In the genomic region with DNA sequence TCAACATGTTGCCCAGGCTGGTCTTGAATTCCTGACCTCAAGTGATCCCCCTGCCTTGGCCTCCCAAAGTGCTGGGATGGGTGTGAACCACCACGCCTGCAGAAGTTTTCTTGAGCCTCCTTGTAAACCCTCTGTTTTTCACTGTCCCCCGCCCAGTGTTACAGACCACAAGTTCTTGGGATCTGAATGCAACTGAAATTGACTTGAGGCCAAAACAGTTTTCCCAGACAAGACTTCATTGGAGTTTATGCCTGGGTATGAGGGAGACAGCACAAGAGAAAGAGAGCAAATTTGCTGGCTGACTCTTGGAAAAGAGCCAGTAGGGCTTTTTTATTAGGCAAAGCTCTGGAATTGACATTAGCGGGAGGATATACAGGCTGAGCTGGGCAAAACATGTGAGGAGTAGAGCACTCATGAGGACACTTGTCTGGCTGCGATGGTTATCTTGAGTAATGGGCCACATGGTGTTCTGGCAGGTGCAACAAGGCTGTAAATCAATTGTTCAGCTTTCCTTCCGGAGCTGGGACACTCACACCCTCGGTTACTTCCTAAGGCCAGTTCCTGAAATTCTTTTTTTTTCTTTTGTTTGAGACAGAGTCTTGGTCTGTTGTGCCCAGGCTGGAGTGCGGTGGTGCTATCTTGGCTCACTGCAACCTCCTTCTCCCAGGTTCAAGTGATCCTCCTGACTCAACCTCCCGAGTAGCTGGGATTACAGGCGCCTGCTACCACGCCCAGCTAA, we compare ENCODE assay signal across 1 cellular context.
TF ChIP-seq lines count a peak whose summit lies in the region.

No MANE protein-coding gene starts in this region.

TF ChIP-seq in K562, 482 proteins besides CTCF, POLR2A, EP300 and RAD21 (continued from another document and continues in another):
- 0 out of 2 replicates have a peak, but pooled peaks have one; percentile 48 for TF ChIP-seq STAT6 (CRISPR knock-in tag; IDR thresholded peaks at IDR 0.05)
- peak; percentile 61; the same call in 1 of the 2 replicates for TF ChIP-seq KLF16 (IDR thresholded peaks at IDR 0.05)
- TF ChIP-seq ZEB2 (IDR thresholded peaks at IDR 0.05), result peak; percentile 90
- TF ChIP-seq, protein P1, sequence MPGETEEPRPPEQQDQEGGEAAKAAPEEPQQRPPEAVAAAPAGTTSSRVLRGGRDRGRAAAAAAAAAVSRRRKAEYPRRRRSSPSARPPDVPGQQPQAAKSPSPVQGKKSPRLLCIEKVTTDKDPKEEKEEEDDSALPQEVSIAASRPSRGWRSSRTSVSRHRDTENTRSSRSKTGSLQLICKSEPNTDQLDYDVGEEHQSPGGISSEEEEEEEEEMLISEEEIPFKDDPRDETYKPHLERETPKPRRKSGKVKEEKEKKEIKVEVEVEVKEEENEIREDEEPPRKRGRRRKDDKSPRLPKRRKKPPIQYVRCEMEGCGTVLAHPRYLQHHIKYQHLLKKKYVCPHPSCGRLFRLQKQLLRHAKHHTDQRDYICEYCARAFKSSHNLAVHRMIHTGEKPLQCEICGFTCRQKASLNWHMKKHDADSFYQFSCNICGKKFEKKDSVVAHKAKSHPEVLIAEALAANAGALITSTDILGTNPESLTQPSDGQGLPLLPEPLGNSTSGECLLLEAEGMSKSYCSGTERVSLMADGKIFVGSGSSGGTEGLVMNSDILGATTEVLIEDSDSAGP (CRISPR knock-in tag; IDR thresholded peaks at IDR 0.05), result no peak
- no peak for TF ChIP-seq SLC30A9 (CRISPR knock-in tag; IDR thresholded peaks at IDR 0.05)
- TF ChIP-seq MCM5 (IDR thresholded peaks at IDR 0.05; ENCODE audit: low read depth), result no peak
- TF ChIP-seq DPF2 (IDR thresholded peaks at IDR 0.05), result peak; percentile 89; the same call in 1 of the 2 replicates
- TF ChIP-seq CCNT2 (IDR thresholded peaks at IDR 0.05; ENCODE audit: borderline replicate concordance, extremely low read depth, insufficient read length, low read depth, low read length), result peak; percentile 39
- TF ChIP-seq CBX3 (IDR thresholded peaks at IDR 0.05; ENCODE audit: borderline replicate concordance in 1 of 2, low read length in 2 of 2), result no peak
- TF ChIP-seq ZNF24 (IDR thresholded peaks at IDR 0.05), result peak; percentile 80
- TF ChIP-seq NONO (IDR thresholded peaks at IDR 0.05; ENCODE audit: low read depth in 2 of 2, low read length in 1 of 2), result no peak
- no peak for TF ChIP-seq ZNF589 (CRISPR knock-in tag; IDR thresholded peaks at IDR 0.05; ENCODE audit: low read depth)
- peak; percentile 97 for TF ChIP-seq PKNOX1 (IDR thresholded peaks at IDR 0.05)
- TF ChIP-seq RB1 (IDR thresholded peaks at IDR 0.05; ENCODE audit: low read depth), result no peak
- TF ChIP-seq, protein P2, sequence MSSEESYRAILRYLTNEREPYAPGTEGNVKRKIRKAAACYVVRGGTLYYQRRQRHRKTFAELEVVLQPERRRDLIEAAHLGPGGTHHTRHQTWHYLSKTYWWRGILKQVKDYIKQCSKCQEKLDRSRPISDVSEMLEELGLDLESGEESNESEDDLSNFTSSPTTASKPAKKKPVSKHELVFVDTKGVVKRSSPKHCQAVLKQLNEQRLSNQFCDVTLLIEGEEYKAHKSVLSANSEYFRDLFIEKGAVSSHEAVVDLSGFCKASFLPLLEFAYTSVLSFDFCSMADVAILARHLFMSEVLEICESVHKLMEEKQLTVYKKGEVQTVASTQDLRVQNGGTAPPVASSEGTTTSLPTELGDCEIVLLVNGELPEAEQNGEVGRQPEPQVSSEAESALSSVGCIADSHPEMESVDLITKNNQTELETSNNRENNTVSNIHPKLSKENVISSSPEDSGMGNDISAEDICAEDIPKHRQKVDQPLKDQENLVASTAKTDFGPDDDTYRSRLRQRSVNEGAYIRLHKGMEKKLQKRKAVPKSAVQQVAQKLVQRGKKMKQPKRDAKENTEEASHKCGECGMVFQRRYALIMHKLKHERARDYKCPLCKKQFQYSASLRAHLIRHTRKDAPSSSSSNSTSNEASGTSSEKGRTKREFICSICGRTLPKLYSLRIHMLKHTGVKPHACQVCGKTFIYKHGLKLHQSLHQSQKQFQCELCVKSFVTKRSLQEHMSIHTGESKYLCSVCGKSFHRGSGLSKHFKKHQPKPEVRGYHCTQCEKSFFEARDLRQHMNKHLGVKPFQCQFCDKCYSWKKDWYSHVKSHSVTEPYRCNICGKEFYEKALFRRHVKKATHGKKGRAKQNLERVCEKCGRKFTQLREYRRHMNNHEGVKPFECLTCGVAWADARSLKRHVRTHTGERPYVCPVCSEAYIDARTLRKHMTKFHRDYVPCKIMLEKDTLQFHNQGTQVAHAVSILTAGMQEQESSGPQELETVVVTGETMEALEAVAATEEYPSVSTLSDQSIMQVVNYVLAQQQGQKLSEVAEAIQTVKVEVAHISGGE (CRISPR knock-in tag; IDR thresholded peaks at IDR 0.05), result no peak
- 0 out of 2 replicates have a peak, but pooled peaks have one; percentile 25 for TF ChIP-seq PTRF (tag; IDR thresholded peaks at IDR 0.05)
- TF ChIP-seq, protein P3, sequence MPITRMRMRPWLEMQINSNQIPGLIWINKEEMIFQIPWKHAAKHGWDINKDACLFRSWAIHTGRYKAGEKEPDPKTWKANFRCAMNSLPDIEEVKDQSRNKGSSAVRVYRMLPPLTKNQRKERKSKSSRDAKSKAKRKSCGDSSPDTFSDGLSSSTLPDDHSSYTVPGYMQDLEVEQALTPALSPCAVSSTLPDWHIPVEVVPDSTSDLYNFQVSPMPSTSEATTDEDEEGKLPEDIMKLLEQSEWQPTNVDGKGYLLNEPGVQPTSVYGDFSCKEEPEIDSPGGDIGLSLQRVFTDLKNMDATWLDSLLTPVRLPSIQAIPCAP (CRISPR knock-in tag; IDR thresholded peaks at IDR 0.05; ENCODE audit: borderline replicate concordance), result no peak
- TF ChIP-seq, protein P4, sequence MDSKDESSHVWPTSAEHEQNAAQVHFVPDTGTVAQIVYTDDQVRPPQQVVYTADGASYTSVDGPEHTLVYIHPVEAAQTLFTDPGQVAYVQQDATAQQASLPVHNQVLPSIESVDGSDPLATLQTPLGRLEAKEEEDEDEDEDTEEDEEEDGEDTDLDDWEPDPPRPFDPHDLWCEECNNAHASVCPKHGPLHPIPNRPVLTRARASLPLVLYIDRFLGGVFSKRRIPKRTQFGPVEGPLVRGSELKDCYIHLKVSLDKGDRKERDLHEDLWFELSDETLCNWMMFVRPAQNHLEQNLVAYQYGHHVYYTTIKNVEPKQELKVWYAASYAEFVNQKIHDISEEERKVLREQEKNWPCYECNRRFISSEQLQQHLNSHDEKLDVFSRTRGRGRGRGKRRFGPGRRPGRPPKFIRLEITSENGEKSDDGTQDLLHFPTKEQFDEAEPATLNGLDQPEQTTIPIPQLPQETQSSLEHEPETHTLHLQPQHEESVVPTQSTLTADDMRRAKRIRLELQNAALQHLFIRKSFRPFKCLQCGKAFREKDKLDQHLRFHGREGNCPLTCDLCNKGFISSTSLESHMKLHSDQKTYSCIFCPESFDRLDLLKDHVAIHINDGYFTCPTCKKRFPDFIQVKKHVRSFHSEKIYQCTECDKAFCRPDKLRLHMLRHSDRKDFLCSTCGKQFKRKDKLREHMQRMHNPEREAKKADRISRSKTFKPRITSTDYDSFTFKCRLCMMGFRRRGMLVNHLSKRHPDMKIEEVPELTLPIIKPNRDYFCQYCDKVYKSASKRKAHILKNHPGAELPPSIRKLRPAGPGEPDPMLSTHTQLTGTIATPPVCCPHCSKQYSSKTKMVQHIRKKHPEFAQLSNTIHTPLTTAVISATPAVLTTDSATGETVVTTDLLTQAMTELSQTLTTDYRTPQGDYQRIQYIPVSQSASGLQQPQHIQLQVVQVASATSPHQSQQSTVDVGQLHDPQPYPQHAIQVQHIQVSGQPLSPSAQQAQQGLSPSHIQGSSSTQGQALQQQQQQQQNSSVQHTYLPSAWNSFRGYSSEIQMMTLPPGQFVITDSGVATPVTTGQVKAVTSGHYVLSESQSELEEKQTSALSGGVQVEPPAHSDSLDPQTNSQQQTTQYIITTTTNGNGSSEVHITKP (IDR thresholded peaks at IDR 0.05; ENCODE audit: partially characterized antibody), result peak; percentile 23
- TF ChIP-seq CXXC5 (CRISPR knock-in tag; IDR thresholded peaks at IDR 0.05), result peak; percentile 44; the same call in 1 of the 2 replicates
- TF ChIP-seq ZKSCAN8 (CRISPR knock-in tag; IDR thresholded peaks at IDR 0.05), result no peak
- no peak for TF ChIP-seq NR4A1 (CRISPR knock-in tag; IDR thresholded peaks at IDR 0.05)
- no peak for TF ChIP-seq NR4A1 (tag; IDR thresholded peaks at IDR 0.05)
- TF ChIP-seq, protein P5, sequence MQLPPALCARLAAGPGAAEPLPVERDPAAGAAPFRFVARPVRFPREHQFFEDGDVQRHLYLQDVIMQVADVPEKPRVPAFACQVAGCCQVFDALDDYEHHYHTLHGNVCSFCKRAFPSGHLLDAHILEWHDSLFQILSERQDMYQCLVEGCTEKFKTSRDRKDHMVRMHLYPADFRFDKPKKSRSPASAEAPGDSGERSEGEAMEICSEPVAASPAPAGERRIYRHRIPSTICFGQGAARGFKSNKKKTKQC (CRISPR knock-in tag; IDR thresholded peaks at IDR 0.05), result no peak
- peak; percentile 71; the same call in 1 of the 2 replicates for TF ChIP-seq ZNF175 (CRISPR knock-in tag; IDR thresholded peaks at IDR 0.05; ENCODE audit: low read depth)
- TF ChIP-seq POLR2AphosphoS5 (IDR thresholded peaks at IDR 0.05; ENCODE audit: control insufficient read depth, insufficient read depth, low read depth, low read length), result no peak
- TF ChIP-seq JUN (IDR thresholded peaks at IDR 0.05; ENCODE audit: borderline replicate concordance, low read depth, low read length), result 0 out of 2 replicates have a peak, but pooled peaks have one; percentile 42
- TF ChIP-seq JUN (CRISPR knock-in tag; IDR thresholded peaks at IDR 0.05; ENCODE audit: borderline replicate concordance), result no peak
- peak; percentile 70 for TF ChIP-seq MECOM (CRISPR knock-in tag; IDR thresholded peaks at IDR 0.05)
- TF ChIP-seq MTA1 (IDR thresholded peaks at IDR 0.05; ENCODE audit: borderline replicate concordance), result peak; percentile 84; the same call in 1 of the 2 replicates
- peak in 1 of 2 experiments; percentile 83; a peak in 2 of 4 replicates for TF ChIP-seq HDAC1 (IDR thresholded peaks at IDR 0.05)
- peak; percentile 46; the same call in 1 of the 2 replicates for TF ChIP-seq SMAD3 (CRISPR knock-in tag; conservative IDR thresholded peaks at IDR 0.05)
- no peak for TF ChIP-seq ATF1 (CRISPR knock-in tag; IDR thresholded peaks at IDR 0.05)
- TF ChIP-seq ATF1 (tag; IDR thresholded peaks at IDR 0.05), result 0 out of 2 replicates have a peak, but pooled peaks have one; percentile 24
- TF ChIP-seq NFRKB (IDR thresholded peaks at IDR 0.05; ENCODE audit: low read depth), result no peak
- no peak for TF ChIP-seq SIN3A (IDR thresholded peaks at IDR 0.05; ENCODE audit: borderline replicate concordance in 2 of 2, control insufficient read depth in 1 of 2, low read depth in 2 of 2, low read length in 2 of 2)
- no peak for TF ChIP-seq ARID3B (CRISPR knock-in tag; IDR thresholded peaks at IDR 0.05; ENCODE audit: borderline replicate concordance)
- TF ChIP-seq TBL1XR1 (IDR thresholded peaks at IDR 0.05; ENCODE audit: low read length in 2 of 2), result peak in 1 of 2 experiments; percentile 73; a peak in 1 of 4 replicates
- TF ChIP-seq ZNF41 (CRISPR knock-in tag; conservative IDR thresholded peaks at IDR 0.05), result no peak
- peak in 1 of 2 experiments; percentile 63; a peak in 1 of 4 replicates for TF ChIP-seq TRIM24 (IDR thresholded peaks at IDR 0.05)
- TF ChIP-seq BHLHE40 (IDR thresholded peaks at IDR 0.05; ENCODE audit: low read length), result peak; percentile 92
- TF ChIP-seq USF2 (CRISPR knock-in tag; IDR thresholded peaks at IDR 0.05), result 0 out of 2 replicates have a peak, but pooled peaks have one; percentile 34
- TF ChIP-seq SP2 (IDR thresholded peaks at IDR 0.05; ENCODE audit: extremely low read depth, low read depth, low read length, poor library complexity, severe bottlenecking), result no peak
- TF ChIP-seq ETV6 (IDR thresholded peaks at IDR 0.05; ENCODE audit: borderline replicate concordance in 1 of 2, low read depth in 2 of 2, low read length in 1 of 2), result peak; percentile 37 to 61; a peak in 3 of 4 replicates
- TF ChIP-seq ETV6 (CRISPR knock-in tag; IDR thresholded peaks at IDR 0.05; ENCODE audit: borderline replicate concordance), result no peak
- TF ChIP-seq ESRRA (IDR thresholded peaks at IDR 0.05; ENCODE audit: borderline replicate concordance, low read depth), result peak; percentile 56; the same call in 1 of the 2 replicates
